ENCODE assay signal across 19 cellular contexts in genomic region chr6:81401970-81402690, GRCh38.
DNase-seq lines count a peak whose midpoint lies in the region; ATAC-seq and TF ChIP-seq lines count a peak whose summit lies in the region.
"Had no signal": no experiment of that assay in that cellular context is flagged by ENCODE, and none has a peak within 500 bp of the region (broad histone marks: within the 10 kb centered on the region; RNA-seq: fewer than 3 reads in every experiment).

No MANE protein-coding gene starts in this region.

- H3K4me1 ChIP-seq in thoracic aorta (ENCODE audit: control insufficient read depth in 1 of 2, low read depth in 2 of 2), result peaks cover 16 to 29% of the 10 kb centered on the region in 2 donors
- H3K4me1 ChIP-seq: breast epithelium, SJCRH30, upper lobe of right lung had no signal

- ATAC-seq in thoracic aorta (ENCODE audit: insufficient number of reproducible peaks, low FRiP score, low read depth), result peak; percentile 91
- no peak for ATAC-seq in HG03025 (IDR thresholded peaks at IDR 0.05; ENCODE audit: low FRiP score, unreplicated experiment)
- no peak for ATAC-seq in HG03520 (IDR thresholded peaks at IDR 0.05; ENCODE audit: unreplicated experiment)
- ATAC-seq: CD8-positive, alpha-beta T cell; stimulated activated memory B cell treated with anti-CD40 and anti-IgM and Interleukin-4, amounts not matched to agents 10 μg/mL and 1 μg/mL and 100 μg/mL, for 72 hours; upper lobe of right lung had no signal

- peak overlapping the region; percentile 58 to 80 for H3K27ac ChIP-seq in thoracic aorta
- H3K27ac ChIP-seq: 22Rv1, breast epithelium, SJCRH30, upper lobe of right lung had no signal

- DNase-seq in NCI-H2196 (lab: John Stamatoyannopoulos, UW; ENCODE audit: unreplicated experiment) (peak; percentile 4), NCI-H2196 treated with DMSO at 0.1 percent for 48 hours (lab: John Stamatoyannopoulos, UW; ENCODE audit: unreplicated experiment) (no peak), RPMI7951 (ENCODE audit: low read depth) (peak; percentile 8), fibroblast of pulmonary artery (ENCODE audit: low read depth) (peak; percentile 52), thoracic aorta (ENCODE audit: low spot score) (no peak), NCI-H82 (lab: John Stamatoyannopoulos, UW) (no peak)
- DNase-seq: activated CD4-positive, alpha-beta T cell treated with anti-CD3 and anti-CD28 coated beads for 4 hours; activated CD8-positive, alpha-beta memory T cell treated with anti-CD3 and anti-CD28 coated beads, Interleukin-2, amount 50 U/mL, for 48 hours; CD8-positive, alpha-beta T cell; effector CD8-positive, alpha-beta T cell; NCI-H446 treated with DMSO at 0.1 percent for 48 hours; SJCRH30; T1000; upper lobe of right lung had no signal

- H3K9me3 ChIP-seq in thoracic aorta, result peaks cover 3% of the 10 kb centered on the region
- H3K9me3 ChIP-seq: SJCRH30, upper lobe of right lung had no signal

- H3K36me3 ChIP-seq in thoracic aorta, result no peaks in the 10 kb centered on the region
- H3K36me3 ChIP-seq: breast epithelium, SJCRH30, upper lobe of right lung had no signal

- H3K4me3 ChIP-seq in fibroblast of pulmonary artery (replicated peaks; ENCODE audit: low read depth, low read length), result no peak overlapping the region
- H3K4me3 ChIP-seq in thoracic aorta, result peak overlapping the region; percentile 45
- H3K4me3 ChIP-seq: breast epithelium, SJCRH30, upper lobe of right lung had no signal

- H3K27me3 ChIP-seq in thoracic aorta (replicated peaks; ENCODE audit: insufficient read depth), result no peaks in the 10 kb centered on the region
- H3K27me3 ChIP-seq: breast epithelium, SJCRH30, upper lobe of right lung had no signal

- TF ChIP-seq CTCF in fibroblast of pulmonary artery (IDR thresholded peaks at IDR 0.05; ENCODE audit: low read length, missing control alignments), result no peak
- TF ChIP-seq CTCF in thoracic aorta (IDR thresholded peaks at IDR 0.05), result no peak

Comparison
In these comparisons a context has a peak if more than half of its experiments do, and no peak if none do; other contexts are left out.
1. DNase-seq: peak in NCI-H2196 (single experiment), RPMI7951 (single experiment) and fibroblast of pulmonary artery (single experiment); none in NCI-H2196 treated with DMSO at 0.1 percent for 48 hours (single experiment), thoracic aorta (single experiment) and NCI-H82 (single experiment).